Comparison of ENCODE assay signal across 1 cellular context in the genomic region with DNA sequence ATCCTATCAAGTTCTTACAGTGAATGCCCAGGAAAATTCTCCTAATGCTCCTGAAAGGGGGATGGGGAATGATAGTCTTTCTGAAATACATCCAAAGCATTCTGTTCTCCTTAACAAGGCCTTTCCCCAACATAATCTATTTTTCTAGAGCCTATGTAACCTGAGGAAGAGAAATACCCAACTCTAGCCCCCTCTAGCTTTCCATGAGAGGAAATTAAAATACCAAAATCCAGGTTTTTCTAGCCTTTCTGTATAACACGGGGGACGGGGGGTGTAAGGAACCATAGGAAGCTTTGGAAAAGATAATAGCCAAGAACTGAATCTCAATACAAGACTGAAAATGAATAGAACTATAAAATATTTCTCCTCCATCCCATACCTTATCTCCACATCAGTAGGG.
TF ChIP-seq lines count a peak whose summit lies in the region.

No MANE protein-coding gene starts in this region.

TF ChIP-seq in GM23338, 12 proteins besides CTCF, POLR2A, EP300 and RAD21 (continued from another document):
- TF ChIP-seq, protein P1, sequence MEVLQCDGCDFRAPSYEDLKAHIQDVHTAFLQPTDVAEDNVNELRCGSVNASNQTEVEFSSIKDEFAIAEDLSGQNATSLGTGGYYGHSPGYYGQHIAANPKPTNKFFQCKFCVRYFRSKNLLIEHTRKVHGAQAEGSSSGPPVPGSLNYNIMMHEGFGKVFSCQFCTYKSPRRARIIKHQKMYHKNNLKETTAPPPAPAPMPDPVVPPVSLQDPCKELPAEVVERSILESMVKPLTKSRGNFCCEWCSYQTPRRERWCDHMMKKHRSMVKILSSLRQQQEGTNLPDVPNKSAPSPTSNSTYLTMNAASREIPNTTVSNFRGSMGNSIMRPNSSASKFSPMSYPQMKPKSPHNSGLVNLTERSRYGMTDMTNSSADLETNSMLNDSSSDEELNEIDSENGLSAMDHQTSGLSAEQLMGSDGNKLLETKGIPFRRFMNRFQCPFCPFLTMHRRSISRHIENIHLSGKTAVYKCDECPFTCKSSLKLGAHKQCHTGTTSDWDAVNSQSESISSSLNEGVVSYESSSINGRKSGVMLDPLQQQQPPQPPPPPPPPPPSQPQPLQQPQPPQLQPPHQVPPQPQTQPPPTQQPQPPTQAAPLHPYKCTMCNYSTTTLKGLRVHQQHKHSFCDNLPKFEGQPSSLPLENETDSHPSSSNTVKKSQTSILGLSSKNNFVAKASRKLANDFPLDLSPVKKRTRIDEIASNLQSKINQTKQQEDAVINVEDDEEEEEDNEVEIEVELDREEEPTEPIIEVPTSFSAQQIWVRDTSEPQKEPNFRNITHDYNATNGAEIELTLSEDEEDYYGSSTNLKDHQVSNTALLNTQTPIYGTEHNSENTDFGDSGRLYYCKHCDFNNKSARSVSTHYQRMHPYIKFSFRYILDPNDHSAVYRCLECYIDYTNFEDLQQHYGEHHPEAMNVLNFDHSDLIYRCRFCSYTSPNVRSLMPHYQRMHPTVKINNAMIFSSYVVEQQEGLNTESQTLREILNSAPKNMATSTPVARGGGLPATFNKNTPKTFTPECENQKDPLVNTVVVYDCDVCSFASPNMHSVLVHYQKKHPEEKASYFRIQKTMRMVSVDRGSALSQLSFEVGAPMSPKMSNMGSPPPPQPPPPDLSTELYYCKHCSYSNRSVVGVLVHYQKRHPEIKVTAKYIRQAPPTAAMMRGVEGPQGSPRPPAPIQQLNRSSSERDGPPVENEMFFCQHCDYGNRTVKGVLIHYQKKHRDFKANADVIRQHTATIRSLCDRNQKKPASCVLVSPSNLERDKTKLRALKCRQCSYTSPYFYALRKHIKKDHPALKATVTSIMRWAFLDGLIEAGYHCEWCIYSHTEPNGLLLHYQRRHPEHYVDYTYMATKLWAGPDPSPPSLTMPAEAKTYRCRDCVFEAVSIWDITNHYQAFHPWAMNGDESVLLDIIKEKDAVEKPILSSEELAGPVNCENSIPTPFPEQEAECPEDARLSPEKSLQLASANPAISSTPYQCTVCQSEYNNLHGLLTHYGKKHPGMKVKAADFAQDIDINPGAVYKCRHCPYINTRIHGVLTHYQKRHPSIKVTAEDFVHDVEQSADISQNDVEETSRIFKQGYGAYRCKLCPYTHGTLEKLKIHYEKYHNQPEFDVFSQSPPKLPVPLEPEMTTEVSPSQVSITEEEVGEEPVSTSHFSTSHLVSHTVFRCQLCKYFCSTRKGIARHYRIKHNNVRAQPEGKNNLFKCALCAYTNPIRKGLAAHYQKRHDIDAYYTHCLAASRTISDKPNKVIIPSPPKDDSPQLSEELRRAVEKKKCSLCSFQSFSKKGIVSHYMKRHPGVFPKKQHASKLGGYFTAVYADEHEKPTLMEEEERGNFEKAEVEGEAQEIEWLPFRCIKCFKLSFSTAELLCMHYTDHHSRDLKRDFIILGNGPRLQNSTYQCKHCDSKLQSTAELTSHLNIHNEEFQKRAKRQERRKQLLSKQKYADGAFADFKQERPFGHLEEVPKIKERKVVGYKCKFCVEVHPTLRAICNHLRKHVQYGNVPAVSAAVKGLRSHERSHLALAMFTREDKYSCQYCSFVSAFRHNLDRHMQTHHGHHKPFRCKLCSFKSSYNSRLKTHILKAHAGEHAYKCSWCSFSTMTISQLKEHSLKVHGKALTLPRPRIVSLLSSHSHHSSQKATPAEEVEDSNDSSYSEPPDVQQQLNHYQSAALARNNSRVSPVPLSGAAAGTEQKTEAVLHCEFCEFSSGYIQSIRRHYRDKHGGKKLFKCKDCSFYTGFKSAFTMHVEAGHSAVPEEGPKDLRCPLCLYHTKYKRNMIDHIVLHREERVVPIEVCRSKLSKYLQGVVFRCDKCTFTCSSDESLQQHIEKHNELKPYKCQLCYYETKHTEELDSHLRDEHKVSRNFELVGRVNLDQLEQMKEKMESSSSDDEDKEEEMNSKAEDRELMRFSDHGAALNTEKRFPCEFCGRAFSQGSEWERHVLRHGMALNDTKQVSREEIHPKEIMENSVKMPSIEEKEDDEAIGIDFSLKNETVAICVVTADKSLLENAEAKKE (CRISPR knock-in tag; IDR thresholded peaks at IDR 0.05), result no peak
